ENCODE assay signal across 8 cellular contexts in the genomic region with DNA sequence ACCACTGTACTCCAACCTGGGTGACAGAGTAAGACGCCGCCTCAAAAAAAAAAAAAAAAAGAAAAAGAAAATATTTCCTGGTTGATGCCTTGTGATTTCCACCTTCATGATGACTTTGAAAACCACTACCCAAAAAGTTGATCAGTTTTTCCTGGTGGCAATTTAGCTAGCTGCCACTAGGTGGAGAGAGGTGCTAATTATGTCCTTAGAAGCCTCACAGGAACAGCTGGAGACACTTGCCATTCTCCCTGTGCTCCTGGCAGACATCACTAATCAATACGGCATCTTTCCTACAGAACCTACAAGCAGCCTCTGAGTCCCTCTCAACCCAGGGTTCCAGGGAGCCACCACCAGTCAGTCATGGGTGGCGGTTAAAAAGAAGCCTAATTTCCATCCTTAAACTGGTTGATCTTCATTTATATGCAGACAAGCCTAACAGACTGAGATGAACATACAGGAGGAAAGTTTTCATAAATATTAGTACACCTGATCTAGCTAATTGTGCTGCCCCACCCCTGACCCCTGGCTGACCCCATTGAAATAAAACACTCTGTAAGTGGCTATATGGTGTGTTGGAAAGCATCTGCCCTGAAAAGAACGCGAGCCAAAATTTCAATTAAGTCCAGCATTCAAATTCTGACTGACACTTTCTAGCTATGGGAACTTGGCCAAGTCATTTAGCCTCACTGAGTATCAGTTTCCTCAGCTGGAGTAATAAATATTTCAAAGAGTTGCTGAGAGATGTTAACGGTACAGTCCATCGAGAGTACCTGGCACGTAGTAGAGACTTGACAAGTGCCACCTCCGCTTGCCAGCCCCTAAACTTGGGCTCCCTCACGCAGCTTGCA. TPM values are rescaled to one million over a fixed set of nuclear protein-coding genes. Genes with fewer than 3 reads are reported as not detected.
DNase-seq lines count a peak whose midpoint lies in the region; ATAC-seq and TF ChIP-seq lines count a peak whose summit lies in the region.

No MANE protein-coding gene starts in this region.

- POLR2A ChIA-PET in Caco-2 (lab: Charles Lee), result no interaction called here
- POLR2A ChIA-PET in HCT116 (lab: Charles Lee), result no interaction called here

- peak; percentile 49 to 56 for DNase-seq in Caco-2
- peak; percentile 80 for DNase-seq in HCT116 (ENCODE audit: low read depth, low spot score)
- DNase-seq in NCI-H748 treated with DMSO at 0.1 percent for 48 hours (lab: John Stamatoyannopoulos, UW), result peak; percentile 71
- peak; percentile 36 to 48 for DNase-seq in activated T-cell treated with anti-CD3 and anti-CD28 coated beads, Interleukin-2, amount 50 U/mL, for 48 hours
- DNase-seq in germinal center (ENCODE audit: low spot score), result peak; percentile 50
- no peak for DNase-seq in spleen

- TF ChIP-seq CTCF in Caco-2 (IDR thresholded peaks at IDR 0.05; ENCODE audit: insufficient read depth in 1 of 2, low read depth in 1 of 2, low read length in 1 of 2, severe bottlenecking in 1 of 2, unreplicated experiment in 1 of 2) (peak; percentile 63 to 72), HCT116 (IDR thresholded peaks at IDR 0.05 in 2 of 3, conservative IDR thresholded peaks at IDR 0.05 in 1 of 3; ENCODE audit: borderline replicate concordance in 1 of 3, insufficient read depth in 1 of 3, low read depth in 2 of 3, low read length in 2 of 3) (peak; percentile 69 to 82 (median 73); a peak in 5 of 6 replicates), spleen (IDR thresholded peaks at IDR 0.05 in 8 of 11, conservative IDR thresholded peaks at IDR 0.05 in 3 of 11) (peak; percentile 41 to 84 (median 76))

- H3K4me3 ChIP-seq in Caco-2 (ENCODE audit: low read depth, low read length), result no peak overlapping the region
- H3K4me3 ChIP-seq in HCT116 (replicated peaks in 1 of 2; ENCODE audit: low read depth in 1 of 2, low read length in 2 of 2), result no peak overlapping the region
- no peak overlapping the region for H3K4me3 ChIP-seq in spleen

- TF ChIP-seq POLR2A in HCT116 (IDR thresholded peaks at IDR 0.05; ENCODE audit: borderline replicate concordance, extremely low read depth, insufficient read depth, insufficient read length) (no peak), spleen (IDR thresholded peaks at IDR 0.05) (no peak)

- no peaks in the 10 kb centered on the region for H3K4me1 Mint-ChIP-seq in Caco-2 (ENCODE audit: low read depth, unreplicated experiment)

- peak overlapping the region; percentile 29 for H2AFZ ChIP-seq in HCT116 (ENCODE audit: low read depth, low read length, poor library complexity, severe bottlenecking)

- no peaks in the 10 kb centered on the region for H3K79me2 ChIP-seq in HCT116 (ENCODE audit: insufficient read depth, low read length)

- no peak overlapping the region for H3K4me3 Mint-ChIP-seq in Caco-2 (ENCODE audit: unreplicated experiment)

- H3K36me3 Mint-ChIP-seq in Caco-2 (ENCODE audit: insufficient read depth, unreplicated experiment), result no peaks in the 10 kb centered on the region

- intact Hi-C loops in Caco-2 (cut with micrococcal nuclease; ENCODE audit: unreplicated experiment) (loop anchor here (1.0 kb wide), 1 partner anchor 131 kb away; no protein-coding TSS in a partner anchor), HCT116 (cut with micrococcal nuclease) (loop anchor here (1.0 kb wide), 1 partner anchor 131 kb away; no protein-coding TSS in a partner anchor), spleen (cut with DNase I; ENCODE audit: low total_unique reads) (no loop called here)

- no peaks in the 10 kb centered on the region for H3K27me3 ChIP-seq in Caco-2 (replicated peaks; ENCODE audit: control insufficient read depth, insufficient read depth, low read length)
- peaks cover 35% of the 10 kb centered on the region for H3K27me3 ChIP-seq in HCT116 (ENCODE audit: insufficient read depth, low read length)
- H3K27me3 ChIP-seq in spleen (replicated peaks in 1 of 7), result no peaks in the 10 kb centered on the region

- no peaks in the 10 kb centered on the region for H3K9me3 Mint-ChIP-seq in Caco-2 (ENCODE audit: unreplicated experiment)

- H3K4me2 ChIP-seq in HCT116 (ENCODE audit: low read length), result no peak overlapping the region

- ATAC-seq in HCT116 (peak; percentile 95), GM21529 (IDR thresholded peaks at IDR 0.05; ENCODE audit: unreplicated experiment) (no peak), HG02884 (IDR thresholded peaks at IDR 0.05; ENCODE audit: unreplicated experiment) (no peak)

- RAD21 ChIA-PET in HCT116 (lab: Charles Lee; ENCODE audit: low non-redundant PET in 1 of 2, low total read pairs in 2 of 2, uncharacterized antibody in 2 of 2, unreplicated experiment in 2 of 2), result no interaction called here

- no peaks in the 10 kb centered on the region for H3K36me3 ChIP-seq in Caco-2 (ENCODE audit: control insufficient read depth, insufficient read depth, low read length)
- H3K36me3 ChIP-seq in HCT116 (ENCODE audit: control insufficient read depth in 1 of 2, insufficient read depth in 2 of 2, low read length in 2 of 2), result no peaks in the 10 kb centered on the region
- H3K36me3 ChIP-seq in spleen, result no peaks in the 10 kb centered on the region

- H3K27ac ChIP-seq in HCT116 (ENCODE audit: low read depth, low read length), result no peak overlapping the region
- H3K27ac ChIP-seq in spleen, result no peak overlapping the region

- H3K4me1 ChIP-seq in Caco-2 (no peaks in the 10 kb centered on the region), HCT116 (ENCODE audit: control insufficient read depth in 1 of 2, insufficient read depth in 2 of 2, low read length in 2 of 2) (no peaks in the 10 kb centered on the region), spleen (peaks cover 15 to 53% (median 35%) of the 10 kb centered on the region in 6 donors)

- H4K20me1 ChIP-seq in HCT116 (ENCODE audit: insufficient read depth), result no peaks in the 10 kb centered on the region

- no peak overlapping the region for H3K27ac Mint-ChIP-seq in Caco-2 (ENCODE audit: unreplicated experiment)

- H3K9me3 ChIP-seq in Caco-2 (no peaks in the 10 kb centered on the region), HCT116 (ENCODE audit: control insufficient read depth in 1 of 2, insufficient read depth in 1 of 2, low read depth in 1 of 2, low read length in 2 of 2) (no peaks in the 10 kb centered on the region), spleen (no peaks in the 10 kb centered on the region)

- H3K27me3 Mint-ChIP-seq in Caco-2 (ENCODE audit: insufficient read depth, unreplicated experiment), result peaks cover 14% of the 10 kb centered on the region

- no peaks in the 10 kb centered on the region for H3K9me2 ChIP-seq in HCT116 (ENCODE audit: insufficient read depth)

- BruUV-seq in Caco-2 (replicated peaks; lab: Mats Ljungman, UMichigan), result no TSS peak
- BruUV-seq in HCT116 (replicated peaks; lab: Mats Ljungman, UMichigan), result no TSS peak

- CTCF ChIA-PET in Caco-2 (lab: Charles Lee) (interaction anchor here (0.7 to 1.4 kb wide), 7 partner anchors 30 to 252 kb away, joined by 3 to 5 read pairs (median 4); a partner anchor contains a TSS), HCT116 (lab: Charles Lee) (interaction anchor here (0.9 to 1.4 kb wide), 8 partner anchors 11 to 525 kb away, joined by 3 to 6 read pairs (median 4); a partner anchor contains a TSS)

- peak; percentile 68 for TF ChIP-seq RAD21 in HCT116 (IDR thresholded peaks at IDR 0.05; ENCODE audit: low read depth)

- WGBS in spleen, 5 donors, result 82 to 85% (median 83%) methylated on average over 9 to 11 of the region's 11 CpGs

- H3K9ac ChIP-seq in HCT116 (ENCODE audit: low read length), result no peak overlapping the region

TF ChIP-seq in HCT116, 20 proteins besides CTCF, POLR2A, EP300 and RAD21:
- TF ChIP-seq SRF (IDR thresholded peaks at IDR 0.05; ENCODE audit: low read depth) (peak; percentile 81), POLR2AphosphoS5 (IDR thresholded peaks at IDR 0.05; ENCODE audit: low read depth, low read length) (no peak), CBX3 (IDR thresholded peaks at IDR 0.05; ENCODE audit: low read depth) (peak; percentile 80)

RNA-seq across cellular contexts. Expression of a gene that starts 6.2 kb away (rescaled TPM):
- total RNA-seq in Caco-2 (2022) (13.9 and 14.2 TPM in 2 replicates), HCT116 (2021; ENCODE audit: unreplicated experiment) (0.64 TPM), spleen (10 to 100 TPM; 43.2 to 68.4 (median 56.7) TPM)
- polyA plus RNA-seq in HCT116 (2012), result 0.99 and 1.8 TPM in 2 replicates
- 10 to 100 TPM; 34.7 to 53.8 (median 47.7) TPM for polyA plus RNA-seq in spleen

RNA-seq across cellular contexts. Expression of a gene that starts 37.8 kb away (rescaled TPM):
- 18.9 and 22.1 TPM in 2 replicates for total RNA-seq in Caco-2 (2022)
- total RNA-seq in HCT116 (2021; ENCODE audit: unreplicated experiment), result 29.5 TPM
- 14.9 and 15.3 TPM in 2 replicates for polyA plus RNA-seq in HCT116 (2012)
- total RNA-seq in spleen, result 10 to 100 TPM; 26.9 to 54.5 (median 37.3) TPM
- polyA plus RNA-seq in spleen, result 10 to 100 TPM in 1 of 3 donors, 1 to 10 TPM in 2; 5.0 to 14.7 (median 5.5) TPM
